In the genomic region with DNA sequence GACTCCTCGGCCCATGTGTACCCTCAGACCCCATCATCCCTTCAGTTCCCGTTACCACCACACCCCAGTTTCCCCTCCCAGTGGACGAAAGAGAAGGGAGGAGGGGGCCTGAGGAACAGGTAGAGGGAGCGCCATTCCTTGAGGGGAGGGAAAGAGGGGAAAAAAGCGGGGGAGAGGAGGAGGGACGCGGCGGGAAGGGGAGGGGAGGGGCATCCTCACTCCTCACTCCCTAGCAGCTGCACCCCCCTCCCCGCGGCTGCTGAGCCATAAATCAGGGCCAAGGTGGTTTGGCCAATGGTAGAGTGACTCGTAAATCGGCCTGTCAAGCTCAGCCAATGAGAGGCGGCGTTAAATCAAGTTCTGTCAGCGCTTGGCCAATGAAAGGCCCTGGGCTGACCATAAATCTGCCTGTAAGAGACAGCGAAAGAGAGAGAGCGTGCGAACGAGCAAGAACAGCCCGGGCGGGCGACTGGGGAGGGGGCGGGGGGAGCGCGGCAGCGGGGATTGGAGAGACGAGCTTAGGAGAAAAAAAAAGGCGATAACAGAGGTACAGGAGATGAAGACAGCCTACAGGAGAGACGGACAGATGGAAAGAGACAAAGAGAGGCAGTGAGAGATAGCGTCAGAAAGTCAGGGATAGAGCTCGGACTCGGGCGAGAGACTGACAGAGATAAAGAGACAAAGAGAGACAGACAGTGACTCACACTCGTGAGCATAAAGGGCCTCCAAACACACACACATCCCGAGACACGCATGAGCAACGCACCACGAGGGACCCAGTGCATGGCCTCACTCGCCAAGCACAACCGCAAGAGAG, we compare ENCODE assay signal across 1 cellular context.
A peak's percentile ranks its signal among the peaks of the same experiment; 100 is the strongest.
TF ChIP-seq lines count a peak whose summit lies in the region.

No MANE protein-coding gene starts in this region.

TF ChIP-seq in liver, 16 proteins besides CTCF, POLR2A, EP300 and RAD21 (continued from another document):
- TF ChIP-seq, protein P1, sequence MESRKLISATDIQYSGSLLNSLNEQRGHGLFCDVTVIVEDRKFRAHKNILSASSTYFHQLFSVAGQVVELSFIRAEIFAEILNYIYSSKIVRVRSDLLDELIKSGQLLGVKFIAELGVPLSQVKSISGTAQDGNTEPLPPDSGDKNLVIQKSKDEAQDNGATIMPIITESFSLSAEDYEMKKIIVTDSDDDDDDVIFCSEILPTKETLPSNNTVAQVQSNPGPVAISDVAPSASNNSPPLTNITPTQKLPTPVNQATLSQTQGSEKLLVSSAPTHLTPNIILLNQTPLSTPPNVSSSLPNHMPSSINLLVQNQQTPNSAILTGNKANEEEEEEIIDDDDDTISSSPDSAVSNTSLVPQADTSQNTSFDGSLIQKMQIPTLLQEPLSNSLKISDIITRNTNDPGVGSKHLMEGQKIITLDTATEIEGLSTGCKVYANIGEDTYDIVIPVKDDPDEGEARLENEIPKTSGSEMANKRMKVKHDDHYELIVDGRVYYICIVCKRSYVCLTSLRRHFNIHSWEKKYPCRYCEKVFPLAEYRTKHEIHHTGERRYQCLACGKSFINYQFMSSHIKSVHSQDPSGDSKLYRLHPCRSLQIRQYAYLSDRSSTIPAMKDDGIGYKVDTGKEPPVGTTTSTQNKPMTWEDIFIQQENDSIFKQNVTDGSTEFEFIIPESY (IDR thresholded peaks at IDR 0.05), result no peak
- no peak for TF ChIP-seq TAF1 (conservative IDR thresholded peaks at IDR 0.05)
- TF ChIP-seq FOXA2 (IDR thresholded peaks at IDR 0.05), result no peak
- no peak for TF ChIP-seq HNF4G (IDR thresholded peaks at IDR 0.05)
- TF ChIP-seq GABPA (IDR thresholded peaks at IDR 0.05 in 1 of 2, conservative IDR thresholded peaks at IDR 0.05 in 1 of 2), result no peak
- no peak for TF ChIP-seq EGR1 (IDR thresholded peaks at IDR 0.05; ENCODE audit: low read depth in 2 of 2)
- peak; percentile 8 to 42 for TF ChIP-seq HNF4A (conservative IDR thresholded peaks at IDR 0.05)
- TF ChIP-seq FOXA1 (IDR thresholded peaks at IDR 0.05), result no peak
- TF ChIP-seq JUND (IDR thresholded peaks at IDR 0.05), result peak; percentile 30 to 55
- TF ChIP-seq YY1 (IDR thresholded peaks at IDR 0.05), result peak; percentile 68
- TF ChIP-seq, protein P2, sequence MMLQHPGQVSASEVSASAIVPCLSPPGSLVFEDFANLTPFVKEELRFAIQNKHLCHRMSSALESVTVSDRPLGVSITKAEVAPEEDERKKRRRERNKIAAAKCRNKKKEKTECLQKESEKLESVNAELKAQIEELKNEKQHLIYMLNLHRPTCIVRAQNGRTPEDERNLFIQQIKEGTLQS (IDR thresholded peaks at IDR 0.05), result peak; percentile 55
